In the genomic region with DNA sequence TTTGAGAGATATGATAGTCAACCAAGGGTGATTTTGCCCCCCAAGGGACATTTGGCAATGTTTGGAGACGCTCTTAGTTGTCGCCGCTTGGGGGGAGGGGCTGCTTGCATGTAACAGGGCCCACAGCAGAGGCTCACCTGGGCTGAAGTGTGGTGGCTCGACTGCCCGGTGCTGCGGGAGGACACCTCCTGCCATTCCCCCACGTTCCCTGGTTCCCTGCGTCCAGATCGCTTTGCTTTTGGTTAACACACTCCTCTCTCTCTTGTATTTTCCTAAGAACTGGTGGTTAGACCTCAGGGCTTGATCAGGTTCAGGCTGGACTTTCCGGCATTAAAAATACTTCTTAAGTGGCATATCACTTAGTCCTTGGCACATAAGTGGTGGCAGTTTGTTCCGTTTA, we compare ENCODE assay signal across 14 cellular contexts. TPM values are rescaled to one million over a fixed set of nuclear protein-coding genes. Genes with fewer than 3 reads are reported as not detected.
DNase-seq lines count a peak whose midpoint lies in the region; TF ChIP-seq lines count a peak whose summit lies in the region.
"Had no signal": no experiment of that assay in that cellular context is flagged by ENCODE, and none has a peak within 500 bp of the region (broad histone marks: within the 10 kb centered on the region; RNA-seq: fewer than 3 reads in every experiment).

No MANE protein-coding gene starts in this region.

- no peak overlapping the region for H3K27ac ChIP-seq in HUES64 (ENCODE audit: low read depth, low read length)
- H3K27ac ChIP-seq in hepatocyte = no peak overlapping the region
- H3K27ac ChIP-seq in uterus = no peak overlapping the region
- H3K27ac ChIP-seq: prostate gland, VCaP had no signal

- no TSS peak for BruUV-seq in Calu3 (replicated peaks; lab: Mats Ljungman, UMichigan)

- peak overlapping the region; percentile 75 for H3K4me3 ChIP-seq in HUES64 (ENCODE audit: low read length)
- H3K4me3 ChIP-seq in hepatocyte = no peak overlapping the region
- peak overlapping the region in 1 of 2 donors; percentile 57 for H3K4me3 ChIP-seq in uterus

- H4K20me1 ChIP-seq in hepatocyte (ENCODE audit: insufficient read depth, poor library complexity, severe bottlenecking) = peaks cover 15% of the 10 kb centered on the region

- DNase-seq in Calu3 (no peak), hepatocyte (ENCODE audit: low spot score) (no peak), nephron progenitor cell (no peak), GOT3 (lab: John Stamatoyannopoulos, UW) (no peak), DMS153 treated with DMSO at 0.1 percent for 48 hours (lab: John Stamatoyannopoulos, UW; ENCODE audit: unreplicated experiment) (no peak), uterus (no peak)
- DNase-seq in activated CD4-positive, CD25-positive, alpha-beta regulatory T cell (lab: John Stamatoyannopoulos, UW) = no peak
- DNase-seq: activated gamma-delta T cell, Caco-2, NCI-H1105, Right ventricle myocardium superior had no signal

- H3K4me3 Mint-ChIP-seq in Calu3 (ENCODE audit: low read depth, unreplicated experiment) (peak overlapping the region; percentile 76), nephron progenitor cell (peak overlapping the region; percentile 66)

- no peaks in the 10 kb centered on the region for H3K36me3 ChIP-seq in HUES64 (ENCODE audit: insufficient read depth, low read length)
- H3K36me3 ChIP-seq in hepatocyte (replicated peaks; ENCODE audit: insufficient read depth, low read depth) = no peaks in the 10 kb centered on the region
- no peaks in the 10 kb centered on the region for H3K36me3 ChIP-seq in uterus
- H3K36me3 ChIP-seq: prostate gland had no signal

- no peaks in the 10 kb centered on the region for H3K4me1 Mint-ChIP-seq in Calu3 (ENCODE audit: low read depth, unreplicated experiment)
- peaks cover 31% of the 10 kb centered on the region for H3K4me1 Mint-ChIP-seq in nephron progenitor cell

- 15% methylated on average over 11 of the region's 11 CpGs for WGBS in HUES64
- WGBS in hepatocyte (ENCODE audit: low lambda C conversion rate, missing lambda C conversion rate) = 29% methylated on average over 11 of the region's 11 CpGs

- H3K36me3 Mint-ChIP-seq in Calu3 (ENCODE audit: insufficient read depth, unreplicated experiment) = peaks cover 14% of the 10 kb centered on the region
- H3K36me3 Mint-ChIP-seq in nephron progenitor cell (ENCODE audit: low read depth) = peaks cover 15% of the 10 kb centered on the region

- H3K27me3 ChIP-seq in HUES64 (ENCODE audit: insufficient read depth, low read length) = peaks cover 40% of the 10 kb centered on the region
- peaks cover 36% of the 10 kb centered on the region for H3K27me3 ChIP-seq in hepatocyte
- H3K27me3 ChIP-seq in uterus = no peaks in the 10 kb centered on the region

- no peak overlapping the region for H3K9ac ChIP-seq in HUES64 (ENCODE audit: low read depth, low read length)

- H3K4me2 ChIP-seq in hepatocyte = peak overlapping the region; percentile 99

- intact Hi-C loops in Calu3 (cut with micrococcal nuclease; ENCODE audit: unreplicated experiment) (no loop called here), uterus (cut with DNase I; ENCODE audit: low total_unique reads) (no loop called here)

- H3K9me3 Mint-ChIP-seq in Calu3 (ENCODE audit: low read depth, unreplicated experiment) (no peaks in the 10 kb centered on the region), nephron progenitor cell (peaks cover 12% of the 10 kb centered on the region)

- H3K4me1 ChIP-seq in HUES64 (ENCODE audit: insufficient read depth, low read length) (peaks cover 8% of the 10 kb centered on the region), hepatocyte (ENCODE audit: insufficient read depth) (peaks cover 11% of the 10 kb centered on the region), uterus (peaks cover 0 to 9% of the 10 kb centered on the region in 2 donors)
- H3K4me1 ChIP-seq: Caco-2, prostate gland had no signal

- TF ChIP-seq CTCF in Calu3 (IDR thresholded peaks at IDR 0.05; ENCODE audit: unreplicated experiment) = no peak
- TF ChIP-seq CTCF in hepatocyte (IDR thresholded peaks at IDR 0.05; ENCODE audit: poor library complexity) = no peak
- TF ChIP-seq CTCF in nephron progenitor cell (IDR thresholded peaks at IDR 0.05) = no peak
- TF ChIP-seq CTCF in uterus (IDR thresholded peaks at IDR 0.05) = no peak

- H3K9me2 ChIP-seq in hepatocyte (replicated peaks; ENCODE audit: insufficient read depth) = no peaks in the 10 kb centered on the region

- peaks cover 4% of the 10 kb centered on the region for H3K79me2 ChIP-seq in hepatocyte

- CTCF ChIA-PET in Calu3 (lab: Charles Lee) = interaction anchor here (1.4 kb wide), 1 partner anchor 10 kb away, joined by 6 read pairs; no protein-coding TSS in a partner anchor

- H3K9me3 ChIP-seq in HUES64 (ENCODE audit: insufficient read depth, low read depth, low read length) (no peaks in the 10 kb centered on the region), hepatocyte (ENCODE audit: low read depth) (no peaks in the 10 kb centered on the region), uterus (no peaks in the 10 kb centered on the region)
- H3K9me3 ChIP-seq: Caco-2, prostate gland had no signal

- H2AFZ ChIP-seq in hepatocyte = no peak overlapping the region

- TF ChIP-seq POLR2A in uterus (IDR thresholded peaks at IDR 0.05) = no peak

- H3K27ac Mint-ChIP-seq in Calu3 (ENCODE audit: unreplicated experiment) (no peak overlapping the region), nephron progenitor cell (no peak overlapping the region)

- H3K27me3 Mint-ChIP-seq in Calu3 (ENCODE audit: unreplicated experiment) = peaks cover 24% of the 10 kb centered on the region
- H3K27me3 Mint-ChIP-seq in nephron progenitor cell (ENCODE audit: low read depth, poor library complexity) = peaks cover 46% of the 10 kb centered on the region

RNA-seq across cellular contexts. Expression of a gene that starts 18.9 kb away (rescaled TPM):
- total RNA-seq in Calu3 (2022) (108 and 120 TPM in 2 replicates), hepatocyte (69.0 and 78.0 TPM in 2 replicates), uterus (100 to 1,000 TPM; 143 to 171 (median 169) TPM)
- polyA plus RNA-seq in HUES64 (2013, experiment 1 of 2) = 81.6 TPM
- 104 TPM for polyA plus RNA-seq in HUES64 (2013, experiment 2 of 2)
- 46.8 and 47.4 TPM in 2 replicates for polyA plus RNA-seq in hepatocyte
